Comparison of ENCODE assay signal across 8 cellular contexts in genomic region chr12:12008232-12008850, GRCh38.
DNase-seq lines count a peak whose midpoint lies in the region; ATAC-seq and TF ChIP-seq lines count a peak whose summit lies in the region.

No MANE protein-coding gene starts in this region.

- no peak overlapping the region for H3K23ac ChIP-seq in mesenchymal stem cell (ENCODE audit: low read length in 2 of 2)

- ATAC-seq in activated T-cell treated with anti-CD3 and anti-CD28 coated beads, Interleukin-2, amount 50 U/mL, for 72 hours (replicated peaks in 1 of 2), result no peak
- no peak for ATAC-seq in GM18867 (IDR thresholded peaks at IDR 0.05; ENCODE audit: unreplicated experiment)

- H3K36me3 ChIP-seq in CD8-positive, alpha-beta memory T cell (ENCODE audit: insufficient read depth, low read length), result no peaks in the 10 kb centered on the region
- no peaks in the 10 kb centered on the region for H3K36me3 ChIP-seq in Loucy (ENCODE audit: insufficient read depth, low read length)
- H3K36me3 ChIP-seq in mesenchymal stem cell (ENCODE audit: control insufficient read depth in 1 of 2, insufficient read depth in 2 of 2, low read depth in 1 of 2, low read length in 2 of 2), result no peaks in the 10 kb centered on the region
- H3K36me3 ChIP-seq in Karpas-422 (ENCODE audit: insufficient read depth, low read length), result no peaks in the 10 kb centered on the region

- H3K9me3 ChIP-seq in CD8-positive, alpha-beta memory T cell (ENCODE audit: low read length), result no peaks in the 10 kb centered on the region
- H3K9me3 ChIP-seq in Loucy (ENCODE audit: insufficient read depth, low read depth, low read length) (no peaks in the 10 kb centered on the region), mesenchymal stem cell (ENCODE audit: control insufficient read depth, low read length) (no peaks in the 10 kb centered on the region), Karpas-422 (ENCODE audit: low read length) (no peaks in the 10 kb centered on the region)

- no peak overlapping the region for H2BK5ac ChIP-seq in mesenchymal stem cell (ENCODE audit: low read depth, low read length, poor library complexity, severe bottlenecking)

- peak overlapping the region in 1 of 2 experiments; percentile 21 for H3K18ac ChIP-seq in mesenchymal stem cell (ENCODE audit: low read depth in 1 of 2, low read length in 2 of 2)

- peak overlapping the region; percentile 90 to 99 (median 94) for H3K27ac Mint-ChIP-seq in CD8-positive, alpha-beta memory T cell
- peak overlapping the region; percentile 93 for H3K27ac Mint-ChIP-seq in activated T-cell treated with anti-CD3 and anti-CD28 coated beads, Interleukin-2, amount 50 U/mL, for 72 hours

- H2BK15ac ChIP-seq in mesenchymal stem cell (ENCODE audit: low read depth, poor library complexity, severe bottlenecking), result peak overlapping the region; percentile 26

- H3K79me2 ChIP-seq in Loucy (ENCODE audit: insufficient read depth, low read length) (no peaks in the 10 kb centered on the region), Karpas-422 (ENCODE audit: low read length) (no peaks in the 10 kb centered on the region)

- peak; percentile 65 for TF ChIP-seq CTCF in Loucy (conservative IDR thresholded peaks at IDR 0.05; ENCODE audit: low read length)

- CTCF ChIA-PET in CD8-positive, alpha-beta memory T cell (lab: Charles Lee), result interaction anchor here (2.1 to 4.5 kb wide), 7 partner anchors 8 to 358 kb away, joined by 6 to 41 read pairs (median 13); partner anchors contain the start of gene ETV6

- peak overlapping the region; percentile 55 to 94 (median 83) for H3K4me3 Mint-ChIP-seq in CD8-positive, alpha-beta memory T cell
- H3K4me3 Mint-ChIP-seq in activated T-cell treated with anti-CD3 and anti-CD28 coated beads, Interleukin-2, amount 50 U/mL, for 72 hours, result peak overlapping the region; percentile 83 to 85

- peaks cover 49% of the 10 kb centered on the region for H3K4me1 ChIP-seq in CD8-positive, alpha-beta memory T cell (ENCODE audit: insufficient read depth, low read length)
- H3K4me1 ChIP-seq in Loucy (ENCODE audit: insufficient read depth, low read length, poor library complexity, severe bottlenecking) (peaks cover 40% of the 10 kb centered on the region), mesenchymal stem cell (ENCODE audit: control insufficient read depth, insufficient read depth, low read depth, low read length) (peaks cover 21% of the 10 kb centered on the region), Karpas-422 (ENCODE audit: low read length) (peaks cover 10% of the 10 kb centered on the region)

- peaks cover 58 to 84% (median 78%) of the 10 kb centered on the region in 3 donors for H3K4me1 Mint-ChIP-seq in CD8-positive, alpha-beta memory T cell
- H3K4me1 Mint-ChIP-seq in activated T-cell treated with anti-CD3 and anti-CD28 coated beads, Interleukin-2, amount 50 U/mL, for 72 hours (ENCODE audit: low read depth), result peaks cover 80% of the 10 kb centered on the region

- H2AFZ ChIP-seq in Loucy (ENCODE audit: low read length) (no peak overlapping the region; the same call in 1 of the 2 replicates), mesenchymal stem cell (ENCODE audit: low read depth, low read length) (no peak overlapping the region), Karpas-422 (ENCODE audit: low read length) (no peak overlapping the region)

- H3K4ac ChIP-seq in mesenchymal stem cell (ENCODE audit: low read depth in 1 of 2, low read length in 2 of 2), result peak overlapping the region; percentile 17 to 49

- H4K8ac ChIP-seq in mesenchymal stem cell (ENCODE audit: low read length), result no peak overlapping the region

- peaks cover 0 to 6% of the 10 kb centered on the region in 2 donors for H3K27me3 Mint-ChIP-seq in CD8-positive, alpha-beta memory T cell
- no peaks in the 10 kb centered on the region for H3K27me3 Mint-ChIP-seq in activated T-cell treated with anti-CD3 and anti-CD28 coated beads, Interleukin-2, amount 50 U/mL, for 72 hours (ENCODE audit: low read depth)

- WGBS in mesenchymal stem cell, result 59% methylated on average over 8 of the region's 8 CpGs

- peak in 2 of 5 donors; percentile 26 to 62 for DNase-seq in CD8-positive, alpha-beta memory T cell
- DNase-seq in activated T-cell treated with anti-CD3 and anti-CD28 coated beads, Interleukin-2, amount 50 U/mL, for 72 hours, result peak; percentile 63 to 75
- DNase-seq in mesenchymal stem cell, result no peak
- DNase-seq in RKO (ENCODE audit: low spot score), result no peak
- DNase-seq in kidney tubule cell (ENCODE audit: low spot score), result no peak
- no peak for DNase-seq in Karpas-422

- H3K9me3 Mint-ChIP-seq in CD8-positive, alpha-beta memory T cell, result no peaks in the 10 kb centered on the region
- peaks cover 5 to 8% of the 10 kb centered on the region in 2 donors for H3K9me3 Mint-ChIP-seq in activated T-cell treated with anti-CD3 and anti-CD28 coated beads, Interleukin-2, amount 50 U/mL, for 72 hours

- peak overlapping the region; percentile 19 for H3K4me3 ChIP-seq in CD8-positive, alpha-beta memory T cell (ENCODE audit: low read length)
- H3K4me3 ChIP-seq in Loucy (ENCODE audit: low read length, poor library complexity, severe bottlenecking) (peak overlapping the region; percentile 7), mesenchymal stem cell (ENCODE audit: insufficient read depth in 1 of 2, low read depth in 1 of 2, low read length in 2 of 2) (no peak overlapping the region), Karpas-422 (ENCODE audit: low read length) (no peak overlapping the region)

- H2BK120ac ChIP-seq in mesenchymal stem cell (ENCODE audit: low read depth, low read length), result no peak overlapping the region

- no peak overlapping the region for H3K14ac ChIP-seq in mesenchymal stem cell (ENCODE audit: low read length in 2 of 2)

- no peaks in the 10 kb centered on the region for H3K79me1 ChIP-seq in mesenchymal stem cell (replicated peaks; ENCODE audit: low read length, poor library complexity, severe bottlenecking)

- no peaks in the 10 kb centered on the region for H3K27me3 ChIP-seq in CD8-positive, alpha-beta memory T cell (ENCODE audit: insufficient read depth, low read length, poor library complexity, severe bottlenecking)
- H3K27me3 ChIP-seq in Loucy (ENCODE audit: insufficient read depth, low read length, poor library complexity, severe bottlenecking) (no peaks in the 10 kb centered on the region), mesenchymal stem cell (ENCODE audit: control insufficient read depth in 1 of 2, insufficient read depth in 1 of 2, low read length in 2 of 2) (peaks cover 0 to 5% of the 10 kb centered on the region in 2 experiments), Karpas-422 (ENCODE audit: low read length) (no peaks in the 10 kb centered on the region)

- H2BK12ac ChIP-seq in mesenchymal stem cell (ENCODE audit: low read length in 2 of 2), result peak overlapping the region in 1 of 2 experiments; percentile 45

- no peak overlapping the region for H4K91ac ChIP-seq in mesenchymal stem cell (ENCODE audit: low read length)

- no peak overlapping the region for H3K27ac ChIP-seq in CD8-positive, alpha-beta memory T cell (ENCODE audit: low read depth, low read length)
- H3K27ac ChIP-seq in mesenchymal stem cell (ENCODE audit: low read length, poor library complexity, severe bottlenecking) (peak overlapping the region; percentile 75), Karpas-422 (ENCODE audit: low read length) (no peak overlapping the region)

- POLR2A ChIA-PET in CD8-positive, alpha-beta memory T cell (lab: Charles Lee), result interaction anchor here (0.7 to 1.4 kb wide), 4 partner anchors 9 to 359 kb away, joined by 3 to 5 read pairs (median 4); partner anchors contain the start of gene ETV6

- H4K20me1 ChIP-seq in Loucy (ENCODE audit: insufficient read depth, low read length, poor library complexity, severe bottlenecking) (no peaks in the 10 kb centered on the region), Karpas-422 (ENCODE audit: insufficient read depth, low read depth, low read length) (no peaks in the 10 kb centered on the region)

- peak overlapping the region; percentile 75 for H3K4me2 ChIP-seq in Loucy (ENCODE audit: low read depth, low read length, poor library complexity, severe bottlenecking)
- H3K4me2 ChIP-seq in mesenchymal stem cell (ENCODE audit: low read length, poor library complexity, severe bottlenecking), result no peak overlapping the region
- no peak overlapping the region for H3K4me2 ChIP-seq in Karpas-422 (ENCODE audit: low read depth, low read length, poor library complexity, severe bottlenecking)

- H3K9ac ChIP-seq in Loucy (ENCODE audit: low read depth, low read length, poor library complexity, severe bottlenecking), result peak overlapping the region; percentile 48
- no peak overlapping the region for H3K9ac ChIP-seq in mesenchymal stem cell (ENCODE audit: low read length)
- H3K9ac ChIP-seq in Karpas-422 (ENCODE audit: low read length), result no peak overlapping the region

- H3K36me3 Mint-ChIP-seq in CD8-positive, alpha-beta memory T cell, result peaks cover 0 to 3% (median 0%) of the 10 kb centered on the region in 3 donors
- H3K36me3 Mint-ChIP-seq in activated T-cell treated with anti-CD3 and anti-CD28 coated beads, Interleukin-2, amount 50 U/mL, for 72 hours (ENCODE audit: insufficient read depth in 2 of 2), result peaks cover 10 to 16% of the 10 kb centered on the region in 2 donors

- H3K9me2 ChIP-seq in Loucy (replicated peaks; ENCODE audit: low read depth, low read length) (no peaks in the 10 kb centered on the region), Karpas-422 (replicated peaks; ENCODE audit: insufficient read depth, low read length) (no peaks in the 10 kb centered on the region)

- H3F3A ChIP-seq in Loucy (ENCODE audit: low read depth), result no peaks in the 10 kb centered on the region

- H2AK5ac ChIP-seq in mesenchymal stem cell (ENCODE audit: low read length, severe bottlenecking), result peak overlapping the region; percentile 80

Comparison
In these comparisons a context has a peak if more than half of its experiments do, and no peak if none do; other contexts are left out.
1. DNase-seq: peak in activated T-cell treated with anti-CD3 and anti-CD28 coated beads, Interleukin-2, amount 50 U/mL, for 72 hours (2 of 2); none in mesenchymal stem cell (single experiment), RKO (single experiment), kidney tubule cell (single experiment) and Karpas-422 (single experiment).
2. H3K4me3 ChIP-seq: peak in CD8-positive, alpha-beta memory T cell (single experiment) and Loucy (single experiment); none in mesenchymal stem cell (0 of 2) and Karpas-422 (single experiment).